ENCODE assay signal across 8 cellular contexts in genomic region chr11:114159802-114160588, GRCh38.
DNase-seq lines count a peak whose midpoint lies in the region; ATAC-seq and TF ChIP-seq lines count a peak whose summit lies in the region.

No MANE protein-coding gene starts in this region.

- H3K36me3 ChIP-seq in liver (ENCODE audit: control insufficient read depth in 4 of 4, insufficient read depth in 3 of 4, low read depth in 1 of 4, low read length in 3 of 4) = peaks cover 0 to 7% (median 4%) of the 10 kb centered on the region in 4 donors

- ATAC-seq in HG03442 (IDR thresholded peaks at IDR 0.05; ENCODE audit: unreplicated experiment) (peak; percentile 49), GM21515 (IDR thresholded peaks at IDR 0.05; ENCODE audit: unreplicated experiment) (no peak)

- TF ChIP-seq CTCF in coronary artery (IDR thresholded peaks at IDR 0.05) (no peak), liver (IDR thresholded peaks at IDR 0.05; ENCODE audit: low read depth, low read length, missing input control) (peak; percentile 11)

- 9% methylated on average over 18 of the region's 18 CpGs for WGBS in liver

- peak; percentile 84 for DNase-seq in GM03348 (ENCODE audit: low spot score)
- peak; percentile 83 to 98 for DNase-seq in NCI-H524 (lab: John Stamatoyannopoulos, UW)
- peak; percentile 88 to 89 for DNase-seq in activated CD4-positive, alpha-beta T cell treated with anti-CD3 and anti-CD28 coated beads, Interleukin-2, amount 50 U/mL, for 4 hours
- DNase-seq in coronary artery (ENCODE audit: low spot score) = peak; percentile 99
- peak; percentile 80 for DNase-seq in stimulated activated CD4-positive, alpha-beta T cell treated with anti-CD3 and anti-CD28 coated beads, Interleukin-2, amount 100 ng/mL, for 48 hours

- peaks cover 48 to 93% (median 76%) of the 10 kb centered on the region in 4 donors for H3K4me1 ChIP-seq in liver (ENCODE audit: control insufficient read depth in 4 of 4, insufficient read depth in 4 of 4, low read length in 3 of 4)

- peak overlapping the region; percentile 98 to 99 for H3K27ac ChIP-seq in coronary artery
- H3K27ac ChIP-seq in liver (ENCODE audit: low read depth in 1 of 2, low read length in 2 of 2) = peak overlapping the region; percentile 85 to 91

- peak overlapping the region; percentile 28 to 89 for H3K9ac ChIP-seq in liver (ENCODE audit: low read depth in 1 of 2, low read length in 2 of 2)

- peak; percentile 56 to 70 for TF ChIP-seq RAD21 in liver (IDR thresholded peaks at IDR 0.05)

- H3K27me3 ChIP-seq in liver (ENCODE audit: control insufficient read depth in 4 of 4, insufficient read depth in 4 of 4, low read length in 3 of 4) = no peaks in the 10 kb centered on the region

- H3K4me3 ChIP-seq in coronary artery = peak overlapping the region; percentile 58
- no peak overlapping the region for H3K4me3 ChIP-seq in liver (ENCODE audit: low read depth in 1 of 3, low read length in 3 of 3)

- no peaks in the 10 kb centered on the region for H3K9me3 ChIP-seq in liver (ENCODE audit: control insufficient read depth in 4 of 4, low read length in 3 of 4)

TF ChIP-seq in liver, 16 proteins besides CTCF, POLR2A, EP300 and RAD21:
- TF ChIP-seq HNF4A (conservative IDR thresholded peaks at IDR 0.05) = peak; percentile 16 to 18
- no peak for TF ChIP-seq GABPA (IDR thresholded peaks at IDR 0.05 in 1 of 2, conservative IDR thresholded peaks at IDR 0.05 in 1 of 2)
- peak; percentile 51 for TF ChIP-seq REST (IDR thresholded peaks at IDR 0.05)
- TF ChIP-seq ZBTB33 (IDR thresholded peaks at IDR 0.05) = peak; percentile 60
- no peak for TF ChIP-seq HNF4G (IDR thresholded peaks at IDR 0.05)
- TF ChIP-seq MAX (IDR thresholded peaks at IDR 0.05) = peak; percentile 81
- peak; percentile 49 to 80 for TF ChIP-seq JUND (IDR thresholded peaks at IDR 0.05)
- TF ChIP-seq TAF1 (conservative IDR thresholded peaks at IDR 0.05) = no peak
- no peak for TF ChIP-seq ATF3 (IDR thresholded peaks at IDR 0.05)
- peak in 1 of 2 donors; percentile 51 for TF ChIP-seq EGR1 (IDR thresholded peaks at IDR 0.05; ENCODE audit: low read depth in 2 of 2)
- peak; percentile 73 to 74 for TF ChIP-seq RXRA (IDR thresholded peaks at IDR 0.05)
- TF ChIP-seq YY1 (IDR thresholded peaks at IDR 0.05) = peak; percentile 57
- TF ChIP-seq NR2F2 (IDR thresholded peaks at IDR 0.05) = peak; percentile 86
- peak; percentile 16 for TF ChIP-seq FOXA2 (IDR thresholded peaks at IDR 0.05)
- peak; percentile 26 for TF ChIP-seq FOXA1 (IDR thresholded peaks at IDR 0.05)
- TF ChIP-seq SP1 (IDR thresholded peaks at IDR 0.05) = peak; percentile 93
